Comparison of ENCODE assay signal across 1 cellular context in the genomic region with DNA sequence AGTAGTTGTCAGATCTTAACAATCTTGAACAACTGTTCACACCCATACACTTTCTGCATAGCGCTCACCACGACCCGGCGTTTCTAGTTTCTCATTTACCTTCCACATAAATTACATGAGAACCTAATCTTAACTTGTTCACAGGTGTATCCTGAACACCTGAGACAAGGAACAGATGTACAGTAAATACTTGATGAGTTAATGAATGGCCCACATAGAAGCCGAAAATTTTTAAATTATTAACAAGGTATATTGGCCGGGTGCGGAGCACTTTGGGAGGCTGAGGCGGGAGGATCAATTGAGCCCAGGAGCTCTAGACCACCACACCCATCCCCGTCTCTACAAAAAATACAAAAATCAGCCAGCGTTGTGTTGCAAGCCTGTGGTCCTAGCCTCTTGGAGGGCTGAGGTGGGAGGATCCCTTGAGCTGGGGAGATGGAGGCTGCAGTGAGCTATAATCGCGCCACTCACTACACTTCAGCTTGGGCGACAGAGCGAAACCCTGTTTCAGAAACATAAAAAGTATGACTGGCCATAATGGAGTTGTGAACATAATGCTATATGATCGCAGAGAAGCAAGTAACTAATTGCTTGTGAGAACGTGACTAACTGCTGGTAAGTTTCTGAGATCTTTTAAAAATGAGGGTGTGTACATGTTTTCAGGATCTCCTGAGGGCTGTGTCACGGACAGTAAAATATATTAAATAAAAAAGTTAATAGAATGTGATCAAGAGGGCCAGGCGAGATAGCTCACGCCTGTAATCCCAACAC.
A peak's percentile ranks its signal among the peaks of the same experiment; 100 is the strongest.
TF ChIP-seq lines count a peak whose summit lies in the region.

No MANE protein-coding gene starts in this region.

TF ChIP-seq in GM12878, 131 proteins besides CTCF, POLR2A, EP300 and RAD21:
- TF ChIP-seq YY1 (IDR thresholded peaks at IDR 0.05; ENCODE audit: low read depth, low read length) (peak; percentile 42; the same call in 1 of the 2 replicates), ATF7 (IDR thresholded peaks at IDR 0.05; ENCODE audit: low read depth) (no peak), PAX5 (IDR thresholded peaks at IDR 0.05; ENCODE audit: borderline replicate concordance, low read depth, low read length) (0 out of 2 replicates have a peak, but pooled peaks have one; percentile 18), SMARCA5 (IDR thresholded peaks at IDR 0.05) (no peak), ZNF622 (IDR thresholded peaks at IDR 0.05) (no peak), CHD2 (IDR thresholded peaks at IDR 0.05; ENCODE audit: borderline replicate concordance, low read depth, low read length) (no peak), MXI1 (IDR thresholded peaks at IDR 0.05; ENCODE audit: low read depth, low read length) (0 out of 2 replicates have a peak, but pooled peaks have one; percentile 25), SMAD1 (IDR thresholded peaks at IDR 0.05; ENCODE audit: low read depth, partially characterized antibody) (no peak), SIX5 (IDR thresholded peaks at IDR 0.05; ENCODE audit: low read depth, low read length, severe bottlenecking) (no peak), BHLHE40 (IDR thresholded peaks at IDR 0.05; ENCODE audit: borderline replicate concordance in 1 of 2, low read depth in 2 of 2, low read length in 1 of 2) (peak in 1 of 2 experiments; percentile 63; a peak in 2 of 4 replicates)
- TF ChIP-seq, protein P1, sequence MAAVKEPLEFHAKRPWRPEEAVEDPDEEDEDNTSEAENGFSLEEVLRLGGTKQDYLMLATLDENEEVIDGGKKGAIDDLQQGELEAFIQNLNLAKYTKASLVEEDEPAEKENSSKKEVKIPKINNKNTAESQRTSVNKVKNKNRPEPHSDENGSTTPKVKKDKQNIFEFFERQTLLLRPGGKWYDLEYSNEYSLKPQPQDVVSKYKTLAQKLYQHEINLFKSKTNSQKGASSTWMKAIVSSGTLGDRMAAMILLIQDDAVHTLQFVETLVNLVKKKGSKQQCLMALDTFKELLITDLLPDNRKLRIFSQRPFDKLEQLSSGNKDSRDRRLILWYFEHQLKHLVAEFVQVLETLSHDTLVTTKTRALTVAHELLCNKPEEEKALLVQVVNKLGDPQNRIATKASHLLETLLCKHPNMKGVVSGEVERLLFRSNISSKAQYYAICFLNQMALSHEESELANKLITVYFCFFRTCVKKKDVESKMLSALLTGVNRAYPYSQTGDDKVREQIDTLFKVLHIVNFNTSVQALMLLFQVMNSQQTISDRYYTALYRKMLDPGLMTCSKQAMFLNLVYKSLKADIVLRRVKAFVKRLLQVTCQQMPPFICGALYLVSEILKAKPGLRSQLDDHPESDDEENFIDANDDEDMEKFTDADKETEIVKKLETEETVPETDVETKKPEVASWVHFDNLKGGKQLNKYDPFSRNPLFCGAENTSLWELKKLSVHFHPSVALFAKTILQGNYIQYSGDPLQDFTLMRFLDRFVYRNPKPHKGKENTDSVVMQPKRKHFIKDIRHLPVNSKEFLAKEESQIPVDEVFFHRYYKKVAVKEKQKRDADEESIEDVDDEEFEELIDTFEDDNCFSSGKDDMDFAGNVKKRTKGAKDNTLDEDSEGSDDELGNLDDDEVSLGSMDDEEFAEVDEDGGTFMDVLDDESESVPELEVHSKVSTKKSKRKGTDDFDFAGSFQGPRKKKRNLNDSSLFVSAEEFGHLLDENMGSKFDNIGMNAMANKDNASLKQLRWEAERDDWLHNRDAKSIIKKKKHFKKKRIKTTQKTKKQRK (IDR thresholded peaks at IDR 0.05; ENCODE audit: low read depth, low read length): no peak
TF ChIP-seq in GM12878: peak in this region for 4.
